Comparison of ENCODE assay signal across 1 cellular context in genomic region chr3:112990672-112991602, GRCh38.
A peak's percentile ranks its signal among the peaks of the same experiment; 100 is the strongest.
TF ChIP-seq lines count a peak whose summit lies in the region.

TSS of gene GTPBP8 (plus strand) at chr3:112990984. CDS start at chr3:112991000, 16 bp downstream.

TF ChIP-seq in HEK293, 187 proteins besides CTCF, POLR2A, EP300 and RAD21 (continued from another document and continues in another):
- TF ChIP-seq ZNF664 (tag by site-specific recombination; IDR thresholded peaks at IDR 0.05) (no peak), SP3 (tag by site-specific recombination; IDR thresholded peaks at IDR 0.05) (peak; percentile 40; the same call in 1 of the 2 replicates), HIC1 (tag by site-specific recombination; IDR thresholded peaks at IDR 0.05) (no peak), ZNF654 (tag by site-specific recombination; IDR thresholded peaks at IDR 0.05; ENCODE audit: low read depth) (no peak), ZNF239 (tag by site-specific recombination; IDR thresholded peaks at IDR 0.05) (no peak), ZSCAN16 (tag by site-specific recombination; IDR thresholded peaks at IDR 0.05) (no peak), ZSCAN23 (tag by site-specific recombination; IDR thresholded peaks at IDR 0.05) (0 out of 2 replicates have a peak, but pooled peaks have one; percentile 29), ZNF513 (tag by site-specific recombination; IDR thresholded peaks at IDR 0.05) (no peak), ZNF555 (tag by site-specific recombination; conservative IDR thresholded peaks at IDR 0.05) (no peak), PBX3 (CRISPR knock-in tag; IDR thresholded peaks at IDR 0.05) (no peak), ZNF132 (tag by site-specific recombination; IDR thresholded peaks at IDR 0.05; ENCODE audit: borderline replicate concordance) (no peak), ZEB2 (tag by site-specific recombination; IDR thresholded peaks at IDR 0.05) (peak; percentile 84), ZNF561 (tag by site-specific recombination; IDR thresholded peaks at IDR 0.05; ENCODE audit: borderline replicate concordance) (no peak; the same call in 1 of the 2 replicates), ZNF658 (tag by site-specific recombination; IDR thresholded peaks at IDR 0.05) (no peak), ZNF843 (tag by site-specific recombination; IDR thresholded peaks at IDR 0.05) (peak; percentile 38; the same call in 1 of the 2 replicates), PRDM6 (tag by site-specific recombination; IDR thresholded peaks at IDR 0.05) (no peak), ZNF624 (tag by site-specific recombination; IDR thresholded peaks at IDR 0.05) (no peak), ZNF571 (tag by site-specific recombination; IDR thresholded peaks at IDR 0.05) (no peak), KLF1 (tag by site-specific recombination; IDR thresholded peaks at IDR 0.05) (peak; percentile 31; the same call in 1 of the 2 replicates), RBAK (tag by site-specific recombination; IDR thresholded peaks at IDR 0.05) (no peak), ZNF175 (tag by site-specific recombination; IDR thresholded peaks at IDR 0.05) (no peak), ZNF792 (tag by site-specific recombination; IDR thresholded peaks at IDR 0.05) (no peak), ZNF48 (tag by site-specific recombination; IDR thresholded peaks at IDR 0.05) (no peak), ZNF155 (tag by site-specific recombination; IDR thresholded peaks at IDR 0.05) (no peak), HOXC10 (CRISPR knock-in tag; IDR thresholded peaks at IDR 0.05) (no peak), ZNF747 (tag by site-specific recombination; IDR thresholded peaks at IDR 0.05) (no peak), KLF10 (tag by site-specific recombination; IDR thresholded peaks at IDR 0.05) (no peak), ELK4 (IDR thresholded peaks at IDR 0.05; ENCODE audit: borderline replicate concordance, low read depth, low read length) (no peak; the same call in 1 of the 2 replicates), HOXD13 (CRISPR knock-in tag; IDR thresholded peaks at IDR 0.05; ENCODE audit: borderline replicate concordance) (no peak), ZBTB17 (tag by site-specific recombination; IDR thresholded peaks at IDR 0.05) (peak; percentile 79), ZNF707 (tag by site-specific recombination; IDR thresholded peaks at IDR 0.05) (no peak), GFI1B (tag by site-specific recombination; IDR thresholded peaks at IDR 0.05) (no peak), OSR2 (tag by site-specific recombination; IDR thresholded peaks at IDR 0.05) (no peak), ZNF223 (tag by site-specific recombination; IDR thresholded peaks at IDR 0.05) (no peak), ZNF777 (tag by site-specific recombination; IDR thresholded peaks at IDR 0.05; ENCODE audit: borderline replicate concordance) (no peak), ZNF433 (tag by site-specific recombination; IDR thresholded peaks at IDR 0.05; ENCODE audit: low read depth) (no peak), ZNF416 (tag by site-specific recombination; IDR thresholded peaks at IDR 0.05) (no peak), ZNF514 (tag by site-specific recombination; IDR thresholded peaks at IDR 0.05) (no peak), ATF2 (tag by site-specific recombination; IDR thresholded peaks at IDR 0.05; ENCODE audit: low read depth) (no peak), ZBTB26 (tag by site-specific recombination; optimal IDR thresholded peaks at IDR 0.05) (peak; percentile 63), YY1 (tag by site-specific recombination; IDR thresholded peaks at IDR 0.05) (peak; percentile 83), ZNF174 (tag by site-specific recombination; IDR thresholded peaks at IDR 0.05) (no peak), PRDM2 (tag by site-specific recombination; IDR thresholded peaks at IDR 0.05; ENCODE audit: borderline replicate concordance) (no peak), ZNF639 (tag by site-specific recombination; IDR thresholded peaks at IDR 0.05) (peak; percentile 39; the same call in 1 of the 2 replicates), FEZF1 (tag by site-specific recombination; IDR thresholded peaks at IDR 0.05) (no peak), ZBTB21 (tag by site-specific recombination; IDR thresholded peaks at IDR 0.05) (peak; percentile 60), ZNF548 (tag by site-specific recombination; IDR thresholded peaks at IDR 0.05) (no peak), ZNF2 (tag by site-specific recombination; IDR thresholded peaks at IDR 0.05) (peak; percentile 58; the same call in 1 of the 2 replicates)
